ENCODE assay signal across 11 cellular contexts in genomic region chr20:50170549-50171220, GRCh38.
"Had no signal": no experiment of that assay in that cellular context is flagged by ENCODE, and none has a peak within 500 bp of the region (broad histone marks: within the 10 kb centered on the region; RNA-seq: fewer than 3 reads in every experiment).

No MANE protein-coding gene starts in this region.

- H3K27ac Mint-ChIP-seq: activated naive CD4-positive, alpha-beta T cell treated with anti-CD3 and anti-CD28 coated beads, Interleukin-2, amount 50 U/mL, for 24 hours had no signal

- H3K9me3 ChIP-seq: body of pancreas, thyroid gland had no signal

- H3K9me3 Mint-ChIP-seq: activated naive CD4-positive, alpha-beta T cell treated with anti-CD3 and anti-CD28 coated beads, Interleukin-2, amount 50 U/mL, for 24 hours had no signal

- H3K4me3 Mint-ChIP-seq: activated naive CD4-positive, alpha-beta T cell treated with anti-CD3 and anti-CD28 coated beads, Interleukin-2, amount 50 U/mL, for 24 hours had no signal

- ATAC-seq: body of pancreas, left lobe of liver had no signal

- H3K36me3 Mint-ChIP-seq: activated naive CD4-positive, alpha-beta T cell treated with anti-CD3 and anti-CD28 coated beads, Interleukin-2, amount 50 U/mL, for 24 hours had no signal

- H3K27ac ChIP-seq: epithelial cell of prostate had no signal

- H3K4me3 ChIP-seq: body of pancreas, thyroid gland had no signal

- H3K36me3 ChIP-seq: thyroid gland had no signal

- DNase-seq: activated CD4-positive, alpha-beta T cell treated with anti-CD3 and anti-CD28 coated beads, Interleukin-2, amount 50 U/mL, for 1 hour; activated CD4-positive, CD25-positive, alpha-beta regulatory T cell; amniotic stem cell; body of pancreas; effector memory CD4-positive, alpha-beta T cell; stimulated activated CD4-positive, alpha-beta T cell treated with anti-CD3 and anti-CD28 coated beads, Interleukin-4, amount 100 ng/mL, for 24 hours; T-helper 2 cell; thyroid gland had no signal
